In the genomic region with DNA sequence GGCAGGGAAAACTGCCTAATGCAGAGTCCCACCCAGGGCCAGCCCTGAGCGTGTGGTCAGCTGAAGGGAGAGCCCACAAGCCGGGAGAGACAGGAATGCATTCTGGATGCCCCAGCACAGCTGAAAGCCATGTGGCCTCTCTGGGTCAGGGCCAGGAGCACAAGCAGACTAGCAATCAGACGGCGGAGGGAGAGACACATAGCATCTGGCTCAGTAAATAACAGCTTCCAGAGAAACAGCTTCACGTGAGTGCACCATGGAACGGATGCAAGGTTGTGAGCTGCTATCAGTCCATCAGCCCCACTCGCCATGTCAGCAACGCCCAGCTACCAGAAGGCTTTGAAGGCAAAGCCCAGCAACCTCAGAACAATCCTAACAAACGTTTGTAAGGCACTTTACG, we compare ENCODE assay signal across 13 cellular contexts. TPM values are rescaled to one million over a fixed set of nuclear protein-coding genes. Genes with fewer than 3 reads are reported as not detected.
DNase-seq lines count a peak whose midpoint lies in the region; ATAC-seq and TF ChIP-seq lines count a peak whose summit lies in the region.
"Had no signal": no experiment of that assay in that cellular context is flagged by ENCODE, and none has a peak within 500 bp of the region (broad histone marks: within the 10 kb centered on the region; RNA-seq: fewer than 3 reads in every experiment).

No MANE protein-coding gene starts in this region.

- peaks cover 4% of the 10 kb centered on the region for H3K4me1 ChIP-seq in ovary (ENCODE audit: insufficient read depth)
- H3K4me1 ChIP-seq: suprapubic skin had no signal

- H3K9me3 Mint-ChIP-seq in immature natural killer cell = peaks cover 0 to 3% (median 0%) of the 10 kb centered on the region in 6 donors
- H3K9me3 Mint-ChIP-seq: brain; CD8-positive, alpha-beta memory T cell; naive B cell had no signal

- TF ChIP-seq CTCF in ovary (IDR thresholded peaks at IDR 0.05) = no peak

- peaks cover 2 to 14% (median 8%) of the 10 kb centered on the region in 3 donors for H3K27me3 Mint-ChIP-seq in immature natural killer cell (ENCODE audit: low read depth in 3 of 3)

- H3K27me3 ChIP-seq in ovary = no peaks in the 10 kb centered on the region
- H3K27me3 ChIP-seq: suprapubic skin had no signal

- WGBS in ovary, 3 donors = 5 to 8% (median 6%) methylated on average over 10 of the region's 10 CpGs

- H3K36me3 ChIP-seq in ovary = no peaks in the 10 kb centered on the region
- H3K36me3 ChIP-seq: suprapubic skin had no signal

- in situ Hi-C loops in SK-MEL-5 (cut with HindIII; ENCODE audit: low pct_unique_long_range_greater_than_20kb, low sequenced_read_pairs) = no loop called here

- TF ChIP-seq EP300 in ovary (IDR thresholded peaks at IDR 0.05) = no peak

- no peak for ATAC-seq in GM19467 (IDR thresholded peaks at IDR 0.05; ENCODE audit: unreplicated experiment)

- no peaks in the 10 kb centered on the region for H3K9me3 ChIP-seq in ovary
- H3K9me3 ChIP-seq: suprapubic skin had no signal

- no peak overlapping the region for H3K27ac ChIP-seq in ovary
- H3K27ac ChIP-seq: suprapubic skin had no signal

- H3K4me3 ChIP-seq in ovary = no peak overlapping the region
- H3K4me3 ChIP-seq: suprapubic skin had no signal

- no peak overlapping the region for H3K4me3 Mint-ChIP-seq in immature natural killer cell
- H3K4me3 Mint-ChIP-seq: brain; CD8-positive, alpha-beta memory T cell had no signal

- H3K36me3 Mint-ChIP-seq in immature natural killer cell = no peaks in the 10 kb centered on the region
- H3K36me3 Mint-ChIP-seq: brain; CD8-positive, alpha-beta memory T cell; naive B cell had no signal

- H3K27ac Mint-ChIP-seq in immature natural killer cell = no peak overlapping the region
- H3K27ac Mint-ChIP-seq: brain; CD8-positive, alpha-beta memory T cell had no signal

- intact Hi-C loops in ovary (cut with DNase I) = no loop called here

- no peak for TF ChIP-seq POLR2A in ovary (IDR thresholded peaks at IDR 0.05)

- DNase-seq in DMS 273 (lab: John Stamatoyannopoulos, UW; ENCODE audit: unreplicated experiment) = peak; percentile 80
- DNase-seq in SK-MEL-5 (ENCODE audit: low read depth, low spot score) = peak; percentile 15
- peak; percentile 79 for DNase-seq in foreskin melanocyte
- peak; percentile 48 to 83 (median 72) for DNase-seq in ovary
- no peak for DNase-seq in central memory CD4-positive, alpha-beta T cell
- DNase-seq in immature natural killer cell = no peak
- no peak for DNase-seq in NCI-H82 treated with DMSO at 0.1 percent for 48 hours (lab: John Stamatoyannopoulos, UW; ENCODE audit: unreplicated experiment)
- DNase-seq: CD8-positive, alpha-beta memory T cell; naive B cell; stimulated activated CD4-positive, alpha-beta T cell treated with anti-CD3 and anti-CD28 coated beads, Interleukin-4, amount 100 ng/mL, for 1 hour had no signal

- peaks cover 3 to 4% of the 10 kb centered on the region in 2 donors for H3K4me1 Mint-ChIP-seq in immature natural killer cell
- H3K4me1 Mint-ChIP-seq: CD8-positive, alpha-beta memory T cell; naive B cell had no signal

RNA-seq across cellular contexts. Expression of gene TMEM106C, which starts 28.2 kb away (rescaled TPM):
- 197 and 206 TPM in 2 replicates for total RNA-seq in SK-MEL-5 (2014; rRNA removed; shearing (Covaris generic))
- 199 and 272 TPM in 2 replicates for polyA plus RNA-seq in SK-MEL-5 (2015; cell fraction: cytosol; rRNA removed)
- polyA plus RNA-seq in SK-MEL-5 (2015; cell fraction: nucleus; rRNA removed) = 150 and 175 TPM in 2 replicates
- 10 to 100 TPM; 31.1 to 87.5 (median 55.0) TPM for total RNA-seq in ovary
- 100 to 1,000 TPM in 1 of 2 donors, 10 to 100 TPM in 1; 52.0 to 110 TPM for polyA plus RNA-seq in ovary
- polyA plus RNA-seq in immature natural killer cell = 10 to 100 TPM; 56.9 to 73.5 (median 62.6) TPM

RNA-seq across cellular contexts. Expression of gene VDR, which starts 30.4 kb away (rescaled TPM):
- 1.4 and 1.8 TPM in 2 replicates for total RNA-seq in SK-MEL-5 (2014; rRNA removed; shearing (Covaris generic))
- 5.8 and 6.1 TPM in 2 replicates for polyA plus RNA-seq in SK-MEL-5 (2015; cell fraction: cytosol; rRNA removed)
- polyA plus RNA-seq in SK-MEL-5 (2015; cell fraction: nucleus; rRNA removed) = 1.1 and 3.9 TPM in 2 replicates
- total RNA-seq in ovary = 1 to 10 TPM in 5 of 7 donors, under 1 TPM in 2; 0.71 to 2.7 (median 1.1) TPM
- polyA plus RNA-seq in ovary (1 to 10 TPM in 1 of 2 donors, under 1 TPM in 1; 0.31 to 1.1 TPM), immature natural killer cell (under 1 TPM in 1 of 3 donors, not detected in 2; 0.04 TPM)

Comparison
In these comparisons a context has a peak if more than half of its experiments do, and no peak if none do; other contexts are left out.
1. DNase-seq: peak in DMS 273 (single experiment), SK-MEL-5 (single experiment), foreskin melanocyte (single experiment) and ovary (5 of 5); none in central memory CD4-positive, alpha-beta T cell (single experiment), immature natural killer cell (0 of 3) and NCI-H82 treated with DMSO at 0.1 percent for 48 hours (single experiment).